ENCODE assay signal across 23 cellular contexts in the genomic region with DNA sequence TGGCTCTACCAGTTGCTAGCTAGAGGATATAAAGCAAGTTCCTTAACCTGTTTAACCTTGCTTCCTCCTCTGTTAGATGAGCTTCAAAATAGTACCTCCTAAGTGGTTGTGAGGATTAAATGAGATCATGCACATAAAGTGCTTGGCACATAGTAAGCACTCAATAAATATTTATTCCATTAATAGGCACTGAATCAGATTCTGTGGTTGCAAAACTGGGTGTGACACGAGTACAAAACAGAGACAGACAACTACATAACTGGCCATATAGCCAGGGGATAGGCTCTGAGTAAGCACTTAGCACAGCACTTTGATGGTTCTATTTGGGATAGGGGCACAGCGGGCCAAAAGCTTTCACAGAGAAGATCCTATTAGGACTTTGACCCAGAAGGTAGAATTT.
"Had no signal": no experiment of that assay in that cellular context is flagged by ENCODE, and none has a peak within 500 bp of the region (broad histone marks: within the 10 kb centered on the region; RNA-seq: fewer than 3 reads in every experiment).

No MANE protein-coding gene starts in this region.

- H3K36me3 Mint-ChIP-seq: activated naive CD4-positive, alpha-beta T cell treated with anti-CD3 and anti-CD28 coated beads, Interleukin-2, amount 50 U/mL, for 72 hours; brain; memory B cell; WTC11 had no signal

- H3K27ac ChIP-seq: esophagus muscularis mucosa, neutrophil, ovary, prostate gland, spleen, thoracic aorta, upper lobe of left lung had no signal

- H3K4me1 ChIP-seq: esophagus muscularis mucosa, prostate gland, spleen, upper lobe of left lung had no signal

- ATAC-seq: activated naive CD4-positive, alpha-beta T cell treated with anti-CD3 and anti-CD28 coated beads, Interleukin-2, amount 50 U/mL, for 72 hours; activated T-helper 17 cell treated with anti-CD3 and anti-CD28 coated beads, Interleukin-2, amount 50 U/mL, for 72 hours; WTC11 had no signal

- FAIRE-seq: kidney had no signal

- H3K36me3 ChIP-seq: esophagus muscularis mucosa, neutrophil, ovary, prostate gland, spleen, thoracic aorta, upper lobe of left lung had no signal

- H3K27ac Mint-ChIP-seq: activated naive CD4-positive, alpha-beta T cell treated with anti-CD3 and anti-CD28 coated beads, Interleukin-2, amount 50 U/mL, for 72 hours; activated T-helper 17 cell treated with anti-CD3 and anti-CD28 coated beads, Interleukin-2, amount 50 U/mL, for 72 hours; brain; memory B cell; nephron; T-helper 1 cell treated with Interleukin-12 subunit alpha and Interleukin-12 subunit beta and Interleukin-4 antibody, amounts not matched to agents 30 μg/mL and 1 μg/mL, for 36 hours; WTC11 had no signal

- H3K4me3 Mint-ChIP-seq: activated T-helper 17 cell treated with anti-CD3 and anti-CD28 coated beads, Interleukin-2, amount 50 U/mL, for 72 hours; brain; memory B cell; nephron; T-helper 1 cell treated with Interleukin-12 subunit alpha and Interleukin-12 subunit beta and Interleukin-4 antibody, amounts not matched to agents 30 μg/mL and 1 μg/mL, for 36 hours; WTC11 had no signal

- H3K9me3 Mint-ChIP-seq: activated naive CD4-positive, alpha-beta T cell treated with anti-CD3 and anti-CD28 coated beads, Interleukin-2, amount 50 U/mL, for 72 hours; activated T-helper 17 cell treated with anti-CD3 and anti-CD28 coated beads, Interleukin-2, amount 50 U/mL, for 72 hours; memory B cell; nephron; T-helper 1 cell treated with Interleukin-12 subunit alpha and Interleukin-12 subunit beta and Interleukin-4 antibody, amounts not matched to agents 30 μg/mL and 1 μg/mL, for 36 hours; WTC11 had no signal

- H3K4me3 ChIP-seq: esophagus muscularis mucosa, ovary, prostate gland, spleen, thoracic aorta, upper lobe of left lung had no signal

- H3K27me3 Mint-ChIP-seq: activated T-helper 17 cell treated with anti-CD3 and anti-CD28 coated beads, Interleukin-2, amount 50 U/mL, for 72 hours; memory B cell had no signal

- H3K27me3 ChIP-seq: esophagus muscularis mucosa, ovary, spleen, upper lobe of left lung had no signal

- H3K4me1 Mint-ChIP-seq: activated T-helper 17 cell treated with anti-CD3 and anti-CD28 coated beads, Interleukin-2, amount 50 U/mL, for 72 hours had no signal

- H3K9me3 ChIP-seq: esophagus muscularis mucosa, neutrophil, ovary, prostate gland, spleen, thoracic aorta, upper lobe of left lung had no signal

- DNase-seq: activated T-cell treated with anti-CD3 and anti-CD28 coated beads, Interleukin-2, amount 50 U/mL, for 1 hour; aorta; central memory CD4-positive, alpha-beta T cell; dermis blood vessel endothelial cell; effector CD8-positive, alpha-beta T cell; kidney; ovary; spleen; stimulated activated CD4-positive, alpha-beta T cell treated with anti-CD3 and anti-CD28 coated beads, Interleukin-4, amount 100 ng/mL, for 24 hours; stimulated activated naive CD4-positive, alpha-beta T cell treated with Interleukin-2 at 50 U/mL for 16 hours; T1000; upper lobe of left lung had no signal
